ENCODE assay signal across 2 cellular contexts in genomic region chr22:19515654-19516377, GRCh38.
TF ChIP-seq lines count a peak whose summit lies in the region.

No MANE protein-coding gene starts in this region.

TF ChIP-seq in HepG2, 621 proteins besides CTCF, POLR2A, EP300 and RAD21:
- TF ChIP-seq RELA (CRISPR knock-in tag; IDR thresholded peaks at IDR 0.05): no peak
- TF ChIP-seq NCOA2 (CRISPR knock-in tag; IDR thresholded peaks at IDR 0.05): no peak
- TF ChIP-seq ZNF629 (CRISPR knock-in tag; conservative IDR thresholded peaks at IDR 0.05): peak; percentile 85

TF ChIP-seq in K562, 482 proteins besides CTCF, POLR2A, EP300 and RAD21 (continues in another document):
- TF ChIP-seq ZNF143 (CRISPR knock-in tag; IDR thresholded peaks at IDR 0.05) (0 out of 2 replicates have a peak, but pooled peaks have one; percentile 0), LEF1 (IDR thresholded peaks at IDR 0.05) (no peak), HMGN3 (IDR thresholded peaks at IDR 0.05; ENCODE audit: borderline replicate concordance, extremely low read depth, insufficient read length, low read depth, low read length) (no peak), NCOA6 (IDR thresholded peaks at IDR 0.05) (no peak), ZNF232 (CRISPR knock-in tag; IDR thresholded peaks at IDR 0.05) (no peak), POLR2AphosphoS5 (IDR thresholded peaks at IDR 0.05; ENCODE audit: control insufficient read depth, insufficient read depth, low read depth, low read length) (peak; percentile 57), BRF2 (IDR thresholded peaks at IDR 0.05; ENCODE audit: borderline replicate concordance, insufficient read depth, insufficient read length) (no peak), E2F5 (CRISPR knock-in tag; IDR thresholded peaks at IDR 0.05) (no peak), TAL1 (IDR thresholded peaks at IDR 0.05) (no peak), ZKSCAN1 (IDR thresholded peaks at IDR 0.05; ENCODE audit: low read depth, low read length) (peak; percentile 20; the same call in 1 of the 2 replicates), SNRNP70 (optimal IDR thresholded peaks at IDR 0.05; ENCODE audit: low read depth, low read length) (no peak), ZNF561 (CRISPR knock-in tag; conservative IDR thresholded peaks at IDR 0.05) (no peak), CHD4 (IDR thresholded peaks at IDR 0.05; ENCODE audit: insufficient read depth, insufficient replicate concordance, low read depth, low read length, poor library complexity, severe bottlenecking) (peak; percentile 84), DPF2 (IDR thresholded peaks at IDR 0.05) (no peak), ZBTB7A (IDR thresholded peaks at IDR 0.05; ENCODE audit: borderline replicate concordance, control insufficient read depth, low read depth, low read length) (no peak), HDAC1 (IDR thresholded peaks at IDR 0.05) (0 out of 4 replicates have a peak, but pooled peaks of 1 of the 2 experiments have one; percentile 41), KLF16 (IDR thresholded peaks at IDR 0.05) (no peak), BRCA1 (IDR thresholded peaks at IDR 0.05) (no peak), BRCA1 (CRISPR knock-in tag; IDR thresholded peaks at IDR 0.05) (peak; percentile 81; the same call in 1 of the 2 replicates), TCF3 (CRISPR knock-in tag; IDR thresholded peaks at IDR 0.05) (no peak), MAFF (IDR thresholded peaks at IDR 0.05; ENCODE audit: low read length) (no peak), HDAC6 (IDR thresholded peaks at IDR 0.05; ENCODE audit: low read depth, low read length) (no peak), ZNF280A (IDR thresholded peaks at IDR 0.05; ENCODE audit: low read depth, partially characterized antibody) (no peak), NR3C1 (CRISPR knock-in tag; IDR thresholded peaks at IDR 0.05) (peak; percentile 73; the same call in 1 of the 2 replicates), ZNF407 (IDR thresholded peaks at IDR 0.05; ENCODE audit: low read depth) (no peak), OTX1 (CRISPR knock-in tag; IDR thresholded peaks at IDR 0.05) (0 out of 2 replicates have a peak, but pooled peaks have one; percentile 20), SUPT5H (IDR thresholded peaks at IDR 0.05) (peak; percentile 61; the same call in 1 of the 2 replicates), MED1 (CRISPR knock-in tag; IDR thresholded peaks at IDR 0.05; ENCODE audit: borderline replicate concordance) (0 out of 2 replicates have a peak, but pooled peaks have one; percentile 85), ATF2 (CRISPR knock-in tag; IDR thresholded peaks at IDR 0.05) (0 out of 2 replicates have a peak, but pooled peaks have one; percentile 16), FOXA3 (CRISPR knock-in tag; conservative IDR thresholded peaks at IDR 0.05 in 1 of 2, IDR thresholded peaks at IDR 0.05 in 1 of 2) (no peak), YY1 (IDR thresholded peaks at IDR 0.05; ENCODE audit: borderline replicate concordance in 1 of 3, control insufficient read depth in 1 of 3, extremely low read depth in 1 of 3, insufficient read depth in 3 of 3, insufficient read length in 1 of 3, insufficient replicate concordance in 2 of 3, low read depth in 1 of 3, low read length in 2 of 3) (no peak), CTCFL (IDR thresholded peaks at IDR 0.05; ENCODE audit: borderline replicate concordance, insufficient read depth, low read depth, low read length, poor library complexity, severe bottlenecking) (no peak), PHB (CRISPR knock-in tag; IDR thresholded peaks at IDR 0.05) (no peak), ZNF518B (CRISPR knock-in tag; IDR thresholded peaks at IDR 0.05) (no peak), CBX1 (IDR thresholded peaks at IDR 0.05; ENCODE audit: low read depth) (peak; percentile 54; the same call in 1 of the 2 replicates), HNRNPUL1 (IDR thresholded peaks at IDR 0.05; ENCODE audit: low read length) (no peak)
